ENCODE assay signal across 14 cellular contexts in the genomic region with DNA sequence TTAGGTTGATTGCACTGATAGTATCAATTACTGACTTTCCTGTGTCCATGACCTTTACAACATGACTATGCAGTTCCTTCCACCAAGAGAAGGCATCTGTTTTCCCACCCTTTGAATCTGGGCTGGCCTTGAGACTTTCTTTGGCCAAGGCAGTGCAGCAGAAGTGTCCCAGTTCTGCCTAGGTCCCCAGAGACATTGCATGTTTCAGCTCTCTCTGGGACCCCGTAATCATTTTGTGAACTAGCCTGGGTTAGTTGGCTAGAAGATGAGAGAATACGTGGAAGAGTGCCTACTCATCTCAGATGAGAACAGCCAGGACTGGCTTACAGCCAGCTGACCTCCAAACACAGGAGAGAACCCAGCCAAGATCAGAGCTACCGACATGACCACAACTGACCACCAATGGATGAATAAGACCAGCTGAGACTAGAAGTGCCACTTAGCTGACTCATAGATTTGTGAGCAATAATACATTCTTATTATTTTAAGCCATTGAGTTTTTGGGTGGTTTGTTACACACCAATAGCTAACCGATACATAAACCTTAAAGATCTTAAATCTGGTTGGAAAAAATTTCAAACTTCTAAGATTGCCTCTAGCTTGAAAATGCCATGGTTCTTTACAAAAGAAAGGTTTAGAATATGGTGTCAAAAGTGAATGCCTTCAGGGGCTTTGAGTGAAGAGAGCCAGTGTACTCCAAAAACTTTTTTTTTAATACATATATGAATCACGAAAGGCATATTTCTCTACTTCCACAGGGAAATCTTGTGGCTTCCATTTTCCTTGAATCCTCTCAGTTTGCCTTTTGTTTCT.
DNase-seq lines count a peak whose midpoint lies in the region; ATAC-seq and TF ChIP-seq lines count a peak whose summit lies in the region.
"Had no signal": no experiment of that assay in that cellular context is flagged by ENCODE, and none has a peak within 500 bp of the region (broad histone marks: within the 10 kb centered on the region; RNA-seq: fewer than 3 reads in every experiment).

No MANE protein-coding gene starts in this region.

- H3K36me3 ChIP-seq in OCI-LY7 (ENCODE audit: insufficient read depth, low read length), result no peaks in the 10 kb centered on the region

- H3K79me2 ChIP-seq in OCI-LY7 (ENCODE audit: insufficient read depth, low read depth, low read length), result no peaks in the 10 kb centered on the region

- H3K9me3 Mint-ChIP-seq in natural killer cell, result no peaks in the 10 kb centered on the region

- no peak overlapping the region for H2AFZ ChIP-seq in OCI-LY7 (ENCODE audit: low read length)

- BruUV-seq in OCI-LY7 (replicated peaks; lab: Mats Ljungman, UMichigan), result no TSS peak

- H3K9me3 ChIP-seq in OCI-LY7 (ENCODE audit: low read length), result no peaks in the 10 kb centered on the region

- H3K27me3 Mint-ChIP-seq in natural killer cell (ENCODE audit: low read depth in 2 of 2), result peaks cover 0 to 4% of the 10 kb centered on the region in 2 donors

- H3K36me3 Mint-ChIP-seq in natural killer cell, result no peaks in the 10 kb centered on the region

- no peaks in the 10 kb centered on the region for H3K4me1 ChIP-seq in OCI-LY7 (ENCODE audit: insufficient read depth, low read length, poor library complexity, severe bottlenecking)

- no peak for TF ChIP-seq CTCF in fibroblast of mammary gland (conservative IDR thresholded peaks at IDR 0.05; ENCODE audit: control insufficient read depth, insufficient read depth, low read depth, low read length)
- no peak for TF ChIP-seq CTCF in natural killer cell (IDR thresholded peaks at IDR 0.05)
- TF ChIP-seq CTCF in OCI-LY7 (conservative IDR thresholded peaks at IDR 0.05; ENCODE audit: low read length), result no peak

- CTCF ChIA-PET in OCI-LY7 (lab: Charles Lee; ENCODE audit: unreplicated experiment), result no interaction called here

- ATAC-seq in Right ventricle myocardium inferior (peak; percentile 59), GM19455 (IDR thresholded peaks at IDR 0.05; ENCODE audit: unreplicated experiment) (no peak), natural killer cell (no peak)

- H3K4me2 ChIP-seq in OCI-LY7 (ENCODE audit: low read length), result no peak overlapping the region

- intact Hi-C loops in Right ventricle myocardium inferior (cut with DNase I), result loop anchor here (2.0 kb wide), 2 partner anchors 39 to 87 kb away; no protein-coding TSS in a partner anchor
- intact Hi-C loops in cardiac septum (cut with DNase I), result loop anchor here (10.0 kb wide), 1 partner anchor 145 kb away; no protein-coding TSS in a partner anchor
- intact Hi-C loops in natural killer cell (cut with micrococcal nuclease), result no loop called here
- intact Hi-C loops in OCI-LY7 (cut with micrococcal nuclease; ENCODE audit: unreplicated experiment), result no loop called here

- no peaks in the 10 kb centered on the region for H4K20me1 ChIP-seq in OCI-LY7 (ENCODE audit: insufficient read depth, low read length)

- no peak overlapping the region for H3K4me3 Mint-ChIP-seq in natural killer cell
- H3K4me3 Mint-ChIP-seq: T-helper 1 cell treated with Interleukin-12 subunit alpha and Interleukin-12 subunit beta and Interleukin-4 antibody, amounts not matched to agents 30 μg/mL and 1 μg/mL, for 36 hours had no signal

- no peak overlapping the region for H3K27ac ChIP-seq in OCI-LY7 (ENCODE audit: low read depth, low read length, poor library complexity, severe bottlenecking)
- H3K27ac ChIP-seq: epithelial cell of prostate had no signal

- H3K4me3 ChIP-seq in fibroblast of mammary gland (ENCODE audit: control insufficient read depth, low read depth, low read length) (no peak overlapping the region), OCI-LY7 (ENCODE audit: low read depth, low read length, poor library complexity, severe bottlenecking) (no peak overlapping the region)

- H3K9me2 ChIP-seq in OCI-LY7 (ENCODE audit: insufficient read depth, low read length), result no peaks in the 10 kb centered on the region

- DNase-seq in Right ventricle myocardium inferior (ENCODE audit: missing footprints) (no peak), cardiac septum (ENCODE audit: low spot score) (no peak), fibroblast of mammary gland (ENCODE audit: low read depth) (peak; percentile 98), myocyte (ENCODE audit: low read depth) (peak; percentile 47), natural killer cell (no peak), OCI-LY7 (ENCODE audit: low spot score) (no peak), NCI-H2171 treated with DMSO at 0.1 percent for 48 hours (lab: John Stamatoyannopoulos, UW) (no peak)
- DNase-seq: 8988T, amniotic stem cell, GOT3, mesendoderm had no signal

- H3K27ac Mint-ChIP-seq in natural killer cell, result no peak overlapping the region
- H3K27ac Mint-ChIP-seq: T-helper 1 cell treated with Interleukin-12 subunit alpha and Interleukin-12 subunit beta and Interleukin-4 antibody, amounts not matched to agents 30 μg/mL and 1 μg/mL, for 36 hours had no signal

- POLR2A ChIA-PET in OCI-LY7 (lab: Charles Lee), result interaction anchor here (0.6 kb wide), 1 partner anchor 9 kb away, joined by 6 read pairs; no protein-coding TSS in a partner anchor

- no peaks in the 10 kb centered on the region for H3K4me1 Mint-ChIP-seq in natural killer cell

Comparison
In these comparisons a context has a peak if more than half of its experiments do, and no peak if none do; other contexts are left out.
1. DNase-seq: peak in fibroblast of mammary gland (single experiment) and myocyte (single experiment); none in Right ventricle myocardium inferior (single experiment), cardiac septum (single experiment), natural killer cell (single experiment), OCI-LY7 (single experiment) and NCI-H2171 treated with DMSO at 0.1 percent for 48 hours (single experiment).
2. intact Hi-C loops: an anchor here in Right ventricle myocardium inferior (2.0 kb wide) and cardiac septum (10.0 kb wide); none called in natural killer cell and OCI-LY7.